ENCODE assay signal across 2 cellular contexts in genomic region chr19:16206637-16207036, GRCh38.
TF ChIP-seq lines count a peak whose summit lies in the region.

No MANE protein-coding gene starts in this region.

TF ChIP-seq in SK-N-SH, 30 proteins besides CTCF, POLR2A, EP300 and RAD21:
- TF ChIP-seq ELF1 (IDR thresholded peaks at IDR 0.05) (no peak), IRF3 (IDR thresholded peaks at IDR 0.05; ENCODE audit: low read depth, low read length) (no peak), GATA2 (CRISPR knock-in tag; IDR thresholded peaks at IDR 0.05) (no peak), CHD2 (IDR thresholded peaks at IDR 0.05; ENCODE audit: low read length, partially characterized antibody) (no peak), MAX (IDR thresholded peaks at IDR 0.05; ENCODE audit: low read depth) (no peak), SMC3 (IDR thresholded peaks at IDR 0.05; ENCODE audit: low read depth, low read length) (no peak), REST (IDR thresholded peaks at IDR 0.05; ENCODE audit: low read depth, low read length) (no peak), MXI1 (IDR thresholded peaks at IDR 0.05; ENCODE audit: low read depth, low read length) (no peak), NRF1 (IDR thresholded peaks at IDR 0.05; ENCODE audit: low read depth, low read length) (no peak), NFIC (IDR thresholded peaks at IDR 0.05; ENCODE audit: borderline replicate concordance) (no peak), FOXJ3 (CRISPR knock-in tag; IDR thresholded peaks at IDR 0.05) (no peak), TAF1 (IDR thresholded peaks at IDR 0.05; ENCODE audit: borderline replicate concordance, low read depth, low read length) (no peak), RFX5 (IDR thresholded peaks at IDR 0.05; ENCODE audit: low read length) (no peak), RXRA (IDR thresholded peaks at IDR 0.05; ENCODE audit: borderline replicate concordance, low read depth) (no peak), YY1 (IDR thresholded peaks at IDR 0.05; ENCODE audit: low read depth) (no peak), PBX3 (IDR thresholded peaks at IDR 0.05) (no peak), EZH2phosphoT487 (IDR thresholded peaks at IDR 0.05; ENCODE audit: borderline replicate concordance, low read depth) (no peak), GABPA (IDR thresholded peaks at IDR 0.05; ENCODE audit: low read depth) (no peak)
- TF ChIP-seq, protein P1, sequence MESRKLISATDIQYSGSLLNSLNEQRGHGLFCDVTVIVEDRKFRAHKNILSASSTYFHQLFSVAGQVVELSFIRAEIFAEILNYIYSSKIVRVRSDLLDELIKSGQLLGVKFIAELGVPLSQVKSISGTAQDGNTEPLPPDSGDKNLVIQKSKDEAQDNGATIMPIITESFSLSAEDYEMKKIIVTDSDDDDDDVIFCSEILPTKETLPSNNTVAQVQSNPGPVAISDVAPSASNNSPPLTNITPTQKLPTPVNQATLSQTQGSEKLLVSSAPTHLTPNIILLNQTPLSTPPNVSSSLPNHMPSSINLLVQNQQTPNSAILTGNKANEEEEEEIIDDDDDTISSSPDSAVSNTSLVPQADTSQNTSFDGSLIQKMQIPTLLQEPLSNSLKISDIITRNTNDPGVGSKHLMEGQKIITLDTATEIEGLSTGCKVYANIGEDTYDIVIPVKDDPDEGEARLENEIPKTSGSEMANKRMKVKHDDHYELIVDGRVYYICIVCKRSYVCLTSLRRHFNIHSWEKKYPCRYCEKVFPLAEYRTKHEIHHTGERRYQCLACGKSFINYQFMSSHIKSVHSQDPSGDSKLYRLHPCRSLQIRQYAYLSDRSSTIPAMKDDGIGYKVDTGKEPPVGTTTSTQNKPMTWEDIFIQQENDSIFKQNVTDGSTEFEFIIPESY (IDR thresholded peaks at IDR 0.05; ENCODE audit: borderline replicate concordance, low read depth): no peak
- TF ChIP-seq, protein P2, sequence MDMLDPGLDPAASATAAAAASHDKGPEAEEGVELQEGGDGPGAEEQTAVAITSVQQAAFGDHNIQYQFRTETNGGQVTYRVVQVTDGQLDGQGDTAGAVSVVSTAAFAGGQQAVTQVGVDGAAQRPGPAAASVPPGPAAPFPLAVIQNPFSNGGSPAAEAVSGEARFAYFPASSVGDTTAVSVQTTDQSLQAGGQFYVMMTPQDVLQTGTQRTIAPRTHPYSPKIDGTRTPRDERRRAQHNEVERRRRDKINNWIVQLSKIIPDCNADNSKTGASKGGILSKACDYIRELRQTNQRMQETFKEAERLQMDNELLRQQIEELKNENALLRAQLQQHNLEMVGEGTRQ (IDR thresholded peaks at IDR 0.05; ENCODE audit: borderline replicate concordance, low read depth, low read length): no peak
TF ChIP-seq in SK-N-SH: peak in this region for 0.

TF ChIP-seq in SK-N-SH treated with all-trans-retinoic acid at 6 μM for 48 hours, 23 proteins besides CTCF, POLR2A, EP300 and RAD21:
- no peak for TF ChIP-seq ZC3H10 (CRISPR knock-in tag; IDR thresholded peaks at IDR 0.05)
- TF ChIP-seq ARNTL (CRISPR knock-in tag; IDR thresholded peaks at IDR 0.05; ENCODE audit: borderline replicate concordance, low read depth): no peak
- no peak for TF ChIP-seq TOX (CRISPR knock-in tag; IDR thresholded peaks at IDR 0.05; ENCODE audit: borderline replicate concordance)
- TF ChIP-seq ZNF8 (CRISPR knock-in tag; IDR thresholded peaks at IDR 0.05): no peak
- no peak for TF ChIP-seq ISL1 (CRISPR knock-in tag; IDR thresholded peaks at IDR 0.05)
- TF ChIP-seq OSR1 (CRISPR knock-in tag; IDR thresholded peaks at IDR 0.05): no peak
- no peak for TF ChIP-seq BACH2 (CRISPR knock-in tag; IDR thresholded peaks at IDR 0.05; ENCODE audit: borderline replicate concordance)
- no peak for TF ChIP-seq RARB (CRISPR knock-in tag; IDR thresholded peaks at IDR 0.05)
- TF ChIP-seq, protein P3, sequence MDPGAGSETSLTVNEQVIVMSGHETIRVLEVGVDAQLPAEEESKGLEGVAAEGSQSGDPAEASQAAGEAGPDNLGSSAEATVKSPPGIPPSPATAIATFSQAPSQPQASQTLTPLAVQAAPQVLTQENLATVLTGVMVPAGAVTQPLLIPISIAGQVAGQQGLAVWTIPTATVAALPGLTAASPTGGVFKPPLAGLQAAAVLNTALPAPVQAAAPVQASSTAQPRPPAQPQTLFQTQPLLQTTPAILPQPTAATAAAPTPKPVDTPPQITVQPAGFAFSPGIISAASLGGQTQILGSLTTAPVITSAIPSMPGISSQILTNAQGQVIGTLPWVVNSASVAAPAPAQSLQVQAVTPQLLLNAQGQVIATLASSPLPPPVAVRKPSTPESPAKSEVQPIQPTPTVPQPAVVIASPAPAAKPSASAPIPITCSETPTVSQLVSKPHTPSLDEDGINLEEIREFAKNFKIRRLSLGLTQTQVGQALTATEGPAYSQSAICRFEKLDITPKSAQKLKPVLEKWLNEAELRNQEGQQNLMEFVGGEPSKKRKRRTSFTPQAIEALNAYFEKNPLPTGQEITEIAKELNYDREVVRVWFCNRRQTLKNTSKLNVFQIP (CRISPR knock-in tag; IDR thresholded peaks at IDR 0.05; ENCODE audit: borderline replicate concordance, low read depth): no peak
- no peak for TF ChIP-seq ESRRG (CRISPR knock-in tag; IDR thresholded peaks at IDR 0.05)
- TF ChIP-seq, protein P4, sequence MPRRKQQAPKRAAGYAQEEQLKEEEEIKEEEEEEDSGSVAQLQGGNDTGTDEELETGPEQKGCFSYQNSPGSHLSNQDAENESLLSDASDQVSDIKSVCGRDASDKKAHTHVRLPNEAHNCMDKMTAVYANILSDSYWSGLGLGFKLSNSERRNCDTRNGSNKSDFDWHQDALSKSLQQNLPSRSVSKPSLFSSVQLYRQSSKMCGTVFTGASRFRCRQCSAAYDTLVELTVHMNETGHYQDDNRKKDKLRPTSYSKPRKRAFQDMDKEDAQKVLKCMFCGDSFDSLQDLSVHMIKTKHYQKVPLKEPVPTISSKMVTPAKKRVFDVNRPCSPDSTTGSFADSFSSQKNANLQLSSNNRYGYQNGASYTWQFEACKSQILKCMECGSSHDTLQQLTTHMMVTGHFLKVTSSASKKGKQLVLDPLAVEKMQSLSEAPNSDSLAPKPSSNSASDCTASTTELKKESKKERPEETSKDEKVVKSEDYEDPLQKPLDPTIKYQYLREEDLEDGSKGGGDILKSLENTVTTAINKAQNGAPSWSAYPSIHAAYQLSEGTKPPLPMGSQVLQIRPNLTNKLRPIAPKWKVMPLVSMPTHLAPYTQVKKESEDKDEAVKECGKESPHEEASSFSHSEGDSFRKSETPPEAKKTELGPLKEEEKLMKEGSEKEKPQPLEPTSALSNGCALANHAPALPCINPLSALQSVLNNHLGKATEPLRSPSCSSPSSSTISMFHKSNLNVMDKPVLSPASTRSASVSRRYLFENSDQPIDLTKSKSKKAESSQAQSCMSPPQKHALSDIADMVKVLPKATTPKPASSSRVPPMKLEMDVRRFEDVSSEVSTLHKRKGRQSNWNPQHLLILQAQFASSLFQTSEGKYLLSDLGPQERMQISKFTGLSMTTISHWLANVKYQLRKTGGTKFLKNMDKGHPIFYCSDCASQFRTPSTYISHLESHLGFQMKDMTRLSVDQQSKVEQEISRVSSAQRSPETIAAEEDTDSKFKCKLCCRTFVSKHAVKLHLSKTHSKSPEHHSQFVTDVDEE (CRISPR knock-in tag; IDR thresholded peaks at IDR 0.05): no peak
- TF ChIP-seq, protein P5, sequence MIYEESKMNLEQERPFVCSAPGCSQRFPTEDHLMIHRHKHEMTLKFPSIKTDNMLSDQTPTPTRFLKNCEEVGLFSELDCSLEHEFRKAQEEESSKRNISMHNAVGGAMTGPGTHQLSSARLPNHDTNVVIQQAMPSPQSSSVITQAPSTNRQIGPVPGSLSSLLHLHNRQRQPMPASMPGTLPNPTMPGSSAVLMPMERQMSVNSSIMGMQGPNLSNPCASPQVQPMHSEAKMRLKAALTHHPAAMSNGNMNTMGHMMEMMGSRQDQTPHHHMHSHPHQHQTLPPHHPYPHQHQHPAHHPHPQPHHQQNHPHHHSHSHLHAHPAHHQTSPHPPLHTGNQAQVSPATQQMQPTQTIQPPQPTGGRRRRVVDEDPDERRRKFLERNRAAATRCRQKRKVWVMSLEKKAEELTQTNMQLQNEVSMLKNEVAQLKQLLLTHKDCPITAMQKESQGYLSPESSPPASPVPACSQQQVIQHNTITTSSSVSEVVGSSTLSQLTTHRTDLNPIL (CRISPR knock-in tag; IDR thresholded peaks at IDR 0.05; ENCODE audit: low read depth): no peak
- TF ChIP-seq ZNF70 (CRISPR knock-in tag; IDR thresholded peaks at IDR 0.05): no peak
- no peak for TF ChIP-seq SNAI2 (CRISPR knock-in tag; IDR thresholded peaks at IDR 0.05)
- no peak for TF ChIP-seq GLIS3 (CRISPR knock-in tag; IDR thresholded peaks at IDR 0.05)
- no peak for TF ChIP-seq ZFP30 (CRISPR knock-in tag; IDR thresholded peaks at IDR 0.05)
- no peak for TF ChIP-seq PATZ1 (CRISPR knock-in tag; IDR thresholded peaks at IDR 0.05; ENCODE audit: borderline replicate concordance)
- TF ChIP-seq TCF4 (CRISPR knock-in tag; IDR thresholded peaks at IDR 0.05; ENCODE audit: borderline replicate concordance): no peak
